In the genomic region with DNA sequence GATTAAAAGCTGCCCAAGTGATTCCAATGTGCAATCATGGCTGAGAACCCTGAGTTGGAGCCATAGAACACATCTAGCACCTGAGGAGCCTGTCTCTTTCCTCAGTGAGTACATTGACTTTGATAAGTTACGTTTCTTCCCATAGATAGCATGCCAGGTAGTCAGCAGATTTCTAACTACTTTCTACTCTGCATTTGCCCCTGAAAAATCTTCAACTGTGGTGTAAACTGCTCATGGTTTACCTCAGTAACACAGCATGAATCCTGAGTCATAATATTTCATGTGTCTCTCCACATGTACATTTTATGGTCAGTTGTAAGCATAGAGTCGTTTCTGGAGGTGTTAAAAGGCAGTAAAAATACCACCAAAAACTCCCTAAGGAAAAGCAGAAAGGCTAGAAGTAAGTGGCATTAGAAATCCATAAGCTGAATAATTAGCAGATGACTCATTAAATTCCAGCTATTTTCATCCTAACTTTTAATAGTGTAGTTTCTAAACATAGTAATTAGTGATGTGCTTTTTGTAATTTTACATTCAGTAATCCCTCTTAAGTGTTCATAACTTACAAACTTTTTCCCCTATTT, we compare ENCODE assay signal across 1 cellular context.
TF ChIP-seq lines count a peak whose summit lies in the region.

No MANE protein-coding gene starts in this region.

TF ChIP-seq in GM23338, 12 proteins besides CTCF, POLR2A, EP300 and RAD21 (continued from another document):
- TF ChIP-seq REST (IDR thresholded peaks at IDR 0.05; ENCODE audit: unreplicated experiment): no peak
- no peak for TF ChIP-seq CREB1 (CRISPR knock-in tag; IDR thresholded peaks at IDR 0.05; ENCODE audit: low read depth)
- TF ChIP-seq EZH2 (IDR thresholded peaks at IDR 0.05; ENCODE audit: low read depth, unreplicated experiment): no peak
- TF ChIP-seq ZNF462 (CRISPR knock-in tag; IDR thresholded peaks at IDR 0.05): no peak
- TF ChIP-seq, protein P1, sequence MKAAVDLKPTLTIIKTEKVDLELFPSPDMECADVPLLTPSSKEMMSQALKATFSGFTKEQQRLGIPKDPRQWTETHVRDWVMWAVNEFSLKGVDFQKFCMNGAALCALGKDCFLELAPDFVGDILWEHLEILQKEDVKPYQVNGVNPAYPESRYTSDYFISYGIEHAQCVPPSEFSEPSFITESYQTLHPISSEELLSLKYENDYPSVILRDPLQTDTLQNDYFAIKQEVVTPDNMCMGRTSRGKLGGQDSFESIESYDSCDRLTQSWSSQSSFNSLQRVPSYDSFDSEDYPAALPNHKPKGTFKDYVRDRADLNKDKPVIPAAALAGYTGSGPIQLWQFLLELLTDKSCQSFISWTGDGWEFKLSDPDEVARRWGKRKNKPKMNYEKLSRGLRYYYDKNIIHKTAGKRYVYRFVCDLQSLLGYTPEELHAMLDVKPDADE (IDR thresholded peaks at IDR 0.05): no peak
- no peak for TF ChIP-seq STAT1 (IDR thresholded peaks at IDR 0.05; ENCODE audit: unreplicated experiment)
- no peak for TF ChIP-seq POLR2AphosphoS5 (IDR thresholded peaks at IDR 0.05; ENCODE audit: low read depth)
- no peak for TF ChIP-seq NANOG (IDR thresholded peaks at IDR 0.05; ENCODE audit: borderline replicate concordance)
